20 cellular contexts compared by ENCODE assay signal in the genomic region with DNA sequence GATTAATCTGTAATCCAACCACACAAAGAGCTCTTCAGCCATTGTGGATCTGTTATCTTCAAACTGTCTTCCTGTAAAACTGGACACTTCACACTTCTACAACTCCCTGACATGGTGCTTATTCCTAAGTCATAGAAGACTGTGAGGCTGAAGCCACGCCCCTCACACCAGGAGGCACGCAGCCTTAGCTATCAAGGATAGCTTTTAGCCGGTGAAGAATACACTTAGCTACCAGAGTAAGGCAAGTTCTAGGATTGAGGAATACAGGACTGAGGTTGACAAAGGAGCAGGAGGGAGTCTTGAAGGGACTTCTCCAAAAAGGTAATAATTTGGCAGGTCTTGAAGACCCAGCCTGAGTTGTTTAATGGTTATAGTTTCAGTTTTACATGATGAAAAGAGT.
DNase-seq lines count a peak whose midpoint lies in the region; ATAC-seq and TF ChIP-seq lines count a peak whose summit lies in the region.
"Had no signal": no experiment of that assay in that cellular context is flagged by ENCODE, and none has a peak within 500 bp of the region (broad histone marks: within the 10 kb centered on the region; RNA-seq: fewer than 3 reads in every experiment).

No MANE protein-coding gene starts in this region.

- H3K4me3 Mint-ChIP-seq in MCF 10A (ENCODE audit: unreplicated experiment): peak overlapping the region; percentile 67
- H3K4me3 Mint-ChIP-seq: activated CD4-positive, alpha-beta memory T cell treated with anti-CD3 and anti-CD28 coated beads for 36 hours; activated naive CD4-positive, alpha-beta T cell treated with anti-CD3 and anti-CD28 coated beads, Interleukin-2, amount 50 U/mL, for 24 hours; CD8-positive, alpha-beta T cell; neural crest cell; T-cell had no signal

- peak overlapping the region; percentile 49 for H3K4me2 ChIP-seq in MM.1S (ENCODE audit: low read depth, low read length)

- CTCF ChIA-PET in MCF 10A (lab: Yijun Ruan, JAX): interaction anchor here (0.6 to 1.8 kb wide), 5 partner anchors 16 to 353 kb away, joined by 3 to 6 read pairs (median 4); no protein-coding TSS in a partner anchor

- H3F3A ChIP-seq in MM.1S (ENCODE audit: insufficient read depth, low read length): no peaks in the 10 kb centered on the region

- DNase-seq in MCF 10A (ENCODE audit: unreplicated experiment) (no peak), breast epithelium (ENCODE audit: low spot score in 2 of 2) (no peak), MM.1S (no peak), fibroblast of the aortic adventitia (ENCODE audit: low read depth) (no peak), spleen (no peak), NCI-H226 (no peak)
- DNase-seq: ACHN; activated CD4-positive, alpha-beta memory T cell treated with anti-CD3 and anti-CD28 coated beads for 36 hours; activated T-cell treated with anti-CD3 and anti-CD28 coated beads, Interleukin-2, amount 50 U/mL, for 1 hour; CD8-positive, alpha-beta T cell; cortex of kidney; NCI-H1048; NCI-H526 treated with DMSO at 0.1 percent for 48 hours; stimulated activated naive CD4-positive, alpha-beta T cell treated with Interleukin-2 at 50 U/mL for 16 hours; T-cell had no signal

- no peaks in the 10 kb centered on the region for H3K79me2 ChIP-seq in MM.1S (ENCODE audit: low read length)

- no peaks in the 10 kb centered on the region for H3K9me2 ChIP-seq in MM.1S (replicated peaks; ENCODE audit: insufficient read depth, low read length)

- H3K9ac ChIP-seq in MM.1S (ENCODE audit: low read length): no peak overlapping the region

- H3K27me3 ChIP-seq in breast epithelium (no peaks in the 10 kb centered on the region), MM.1S (replicated peaks; ENCODE audit: insufficient read depth, low read length) (no peaks in the 10 kb centered on the region), spleen (replicated peaks in 1 of 7) (peaks cover 0 to 5% (median 0%) of the 10 kb centered on the region in 7 donors)

- no peak overlapping the region for H3K27ac Mint-ChIP-seq in MCF 10A (ENCODE audit: low read depth, unreplicated experiment)
- H3K27ac Mint-ChIP-seq: activated CD4-positive, alpha-beta memory T cell treated with anti-CD3 and anti-CD28 coated beads for 36 hours; activated naive CD4-positive, alpha-beta T cell treated with anti-CD3 and anti-CD28 coated beads, Interleukin-2, amount 50 U/mL, for 24 hours; CD8-positive, alpha-beta T cell; T-cell had no signal

- peak overlapping the region in 1 of 3 donors; percentile 39 for H3K4me3 ChIP-seq in breast epithelium
- H3K4me3 ChIP-seq in MM.1S (ENCODE audit: low read length): peak overlapping the region; percentile 47; the same call in 1 of the 2 replicates
- peak overlapping the region; percentile 31 for H3K4me3 ChIP-seq in fibroblast of the aortic adventitia (ENCODE audit: low read depth, low read length)
- H3K4me3 ChIP-seq in spleen: peak overlapping the region in 2 of 8 donors; percentile 8 to 22

- H4K20me1 ChIP-seq in MM.1S (ENCODE audit: insufficient read depth, low read length): no peaks in the 10 kb centered on the region

- no peak for ATAC-seq in GM19397 (IDR thresholded peaks at IDR 0.05; ENCODE audit: unreplicated experiment)
- ATAC-seq in HG02885 (IDR thresholded peaks at IDR 0.05; ENCODE audit: poor library complexity, unreplicated experiment): no peak
- ATAC-seq: CD8-positive, alpha-beta T cell; T-cell had no signal

- H3K27ac ChIP-seq in breast epithelium (no peak overlapping the region), MM.1S (ENCODE audit: low read length) (no peak overlapping the region), spleen (peak overlapping the region in 7 of 8 donors; percentile 28 to 88 (median 70))
- H3K27ac ChIP-seq: epithelial cell of prostate had no signal

- no TSS peak for BruUV-seq in MCF 10A (replicated peaks; lab: Mats Ljungman, UMichigan)

- peaks cover 12% of the 10 kb centered on the region for H3K4me1 Mint-ChIP-seq in MCF 10A (ENCODE audit: insufficient read depth, unreplicated experiment)
- H3K4me1 Mint-ChIP-seq: activated naive CD4-positive, alpha-beta T cell treated with anti-CD3 and anti-CD28 coated beads, Interleukin-2, amount 50 U/mL, for 24 hours had no signal

- H3K36me3 Mint-ChIP-seq in MCF 10A (ENCODE audit: insufficient read depth, unreplicated experiment): peaks cover 3% of the 10 kb centered on the region
- H3K36me3 Mint-ChIP-seq: activated CD4-positive, alpha-beta memory T cell treated with anti-CD3 and anti-CD28 coated beads for 36 hours; activated naive CD4-positive, alpha-beta T cell treated with anti-CD3 and anti-CD28 coated beads, Interleukin-2, amount 50 U/mL, for 24 hours; CD8-positive, alpha-beta T cell; T-cell had no signal

- POLR2A ChIA-PET in MCF 10A (lab: Yijun Ruan, JAX): interaction anchor here (0.9 kb wide), 1 partner anchor 1816 kb away, joined by 3 read pairs; no protein-coding TSS in a partner anchor

- H3K4me1 ChIP-seq in breast epithelium (no peaks in the 10 kb centered on the region), MM.1S (ENCODE audit: low read length) (no peaks in the 10 kb centered on the region), spleen (peaks cover 0 to 42% (median 11%) of the 10 kb centered on the region in 6 donors)

- 32 to 81% (median 50%) methylated on average over 3 of the region's 3 CpGs for WGBS in spleen, 5 donors

- H3K36me3 ChIP-seq in breast epithelium (no peaks in the 10 kb centered on the region), MM.1S (replicated peaks; ENCODE audit: insufficient read depth, low read length) (no peaks in the 10 kb centered on the region), spleen (no peaks in the 10 kb centered on the region)

- TF ChIP-seq CTCF in MCF 10A (IDR thresholded peaks at IDR 0.05; ENCODE audit: unreplicated experiment) (no peak), breast epithelium (IDR thresholded peaks at IDR 0.05) (no peak), MM.1S (IDR thresholded peaks at IDR 0.05; ENCODE audit: low read length) (no peak), fibroblast of the aortic adventitia (IDR thresholded peaks at IDR 0.05; ENCODE audit: insufficient read depth, low read length) (no peak), spleen (IDR thresholded peaks at IDR 0.05 in 8 of 11, conservative IDR thresholded peaks at IDR 0.05 in 3 of 11) (no peak)

- H3K27me3 Mint-ChIP-seq in MCF 10A (ENCODE audit: insufficient read depth, unreplicated experiment): peaks cover 20% of the 10 kb centered on the region

- intact Hi-C loops in MCF 10A (cut with micrococcal nuclease) (no loop called here), breast epithelium (cut with DNase I; ENCODE audit: low total_unique reads) (no loop called here), spleen (cut with DNase I; ENCODE audit: low total_unique reads) (no loop called here)

- H3K9me3 ChIP-seq in breast epithelium: no peaks in the 10 kb centered on the region
- H3K9me3 ChIP-seq in MM.1S (replicated peaks; ENCODE audit: insufficient read depth, low read length): no peaks in the 10 kb centered on the region
- H3K9me3 ChIP-seq in spleen: no peaks in the 10 kb centered on the region

- TF ChIP-seq POLR2A in breast epithelium (IDR thresholded peaks at IDR 0.05): no peak
- no peak for TF ChIP-seq POLR2A in spleen (IDR thresholded peaks at IDR 0.05)

- no peaks in the 10 kb centered on the region for H3K9me3 Mint-ChIP-seq in MCF 10A (ENCODE audit: unreplicated experiment)
- H3K9me3 Mint-ChIP-seq: activated CD4-positive, alpha-beta memory T cell treated with anti-CD3 and anti-CD28 coated beads for 36 hours; activated naive CD4-positive, alpha-beta T cell treated with anti-CD3 and anti-CD28 coated beads, Interleukin-2, amount 50 U/mL, for 24 hours; CD8-positive, alpha-beta T cell; T-cell had no signal

- H2AFZ ChIP-seq in MM.1S (ENCODE audit: low read length): no peak overlapping the region; the same call in 1 of the 2 replicates

Comparison
In these comparisons a context has a peak if more than half of its experiments do, and no peak if none do; other contexts are left out.
1. H3K27ac ChIP-seq: peak in spleen (7 of 8); none in breast epithelium (0 of 2) and MM.1S (single experiment).